8 cellular contexts compared by ENCODE assay signal in the genomic region with DNA sequence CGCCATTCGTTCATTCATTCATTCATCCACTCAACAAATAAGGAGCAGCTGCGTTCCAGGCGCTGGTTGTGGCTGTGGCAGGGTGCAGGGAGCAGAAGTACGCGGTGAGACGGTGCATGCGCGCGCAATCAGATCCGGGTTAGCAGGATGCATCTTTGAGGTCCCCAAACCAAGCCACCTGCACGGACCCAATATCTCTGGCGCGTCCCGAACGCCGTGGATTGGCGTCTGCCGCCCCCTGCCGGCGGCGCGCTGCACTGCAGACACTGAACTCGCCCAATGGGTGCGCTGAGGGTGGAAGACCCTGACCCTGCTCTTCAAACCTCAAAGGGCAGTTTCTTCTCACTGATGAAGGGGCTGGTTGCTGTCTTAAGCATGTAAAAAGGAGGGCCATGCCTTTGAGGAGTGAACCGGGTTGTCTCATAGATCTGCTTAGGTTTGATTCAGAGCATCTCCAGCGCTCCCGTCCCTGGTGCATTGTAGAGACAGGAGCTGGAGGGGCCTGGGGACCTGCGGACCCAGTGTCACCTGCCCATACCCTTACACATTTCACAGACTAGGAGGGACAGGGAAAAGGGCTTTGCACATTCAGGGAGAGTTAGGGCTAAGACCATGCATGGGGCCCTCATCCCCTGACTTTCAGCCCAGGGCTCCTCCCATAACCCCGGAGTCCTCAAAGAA.
A peak's percentile ranks its signal among the peaks of the same experiment; 100 is the strongest.
DNase-seq lines count a peak whose midpoint lies in the region; ATAC-seq and TF ChIP-seq lines count a peak whose summit lies in the region.

No MANE protein-coding gene starts in this region.

- TF ChIP-seq RAD21 in liver (IDR thresholded peaks at IDR 0.05), result peak; percentile 85 to 91

- H3K4me3 Mint-ChIP-seq in activated CD4-positive, alpha-beta T cell treated with anti-CD3 and anti-CD28 coated beads for 36 hours, result no peak overlapping the region

- WGBS in liver, result 23% methylated on average over 30 of the region's 30 CpGs

- ATAC-seq in GM19463 (IDR thresholded peaks at IDR 0.05; ENCODE audit: unreplicated experiment), result peak; percentile 71
- ATAC-seq in activated CD4-positive, alpha-beta T cell treated with anti-CD3 and anti-CD28 coated beads for 36 hours, result peak; percentile 88
- no peak for ATAC-seq in HG02840 (IDR thresholded peaks at IDR 0.05; ENCODE audit: low FRiP score, unreplicated experiment)

- H3K27me3 Mint-ChIP-seq in activated CD4-positive, alpha-beta T cell treated with anti-CD3 and anti-CD28 coated beads for 36 hours, result peaks cover 9% of the 10 kb centered on the region

- H3K27ac ChIP-seq in C4-2B (no peak overlapping the region), MM.1S (ENCODE audit: low read length) (no peak overlapping the region), liver (ENCODE audit: low read depth in 1 of 2, low read length in 2 of 2) (no peak overlapping the region)

- intact Hi-C loops in activated CD4-positive, alpha-beta T cell treated with anti-CD3 and anti-CD28 coated beads for 36 hours (cut with DNase I, micrococcal nuclease), result loop anchor here (1.0 to 10.0 kb wide), 2 partner anchors 106 to 595 kb away; no protein-coding TSS in a partner anchor

- H3K9me3 Mint-ChIP-seq in activated CD4-positive, alpha-beta T cell treated with anti-CD3 and anti-CD28 coated beads for 36 hours (ENCODE audit: low read depth), result no peaks in the 10 kb centered on the region

- H3K4me1 ChIP-seq in MM.1S (ENCODE audit: low read length) (peaks cover 11% of the 10 kb centered on the region; the same call in 1 of the 2 replicates), liver (ENCODE audit: control insufficient read depth in 4 of 4, insufficient read depth in 4 of 4, low read length in 3 of 4) (no peaks in the 10 kb centered on the region)

- POLR2A ChIA-PET in activated CD4-positive, alpha-beta T cell treated with anti-CD3 and anti-CD28 coated beads for 36 hours (lab: Charles Lee), result no interaction called here

- H2AFZ ChIP-seq in MM.1S (ENCODE audit: low read length), result peak overlapping the region; percentile 69

- DNase-seq in MM.1S, result peak; percentile 86
- DNase-seq in activated CD4-positive, alpha-beta T cell treated with anti-CD3 and anti-CD28 coated beads for 36 hours, result peak; percentile 84
- DNase-seq in cerebellum (ENCODE audit: low spot score), result peak; percentile 77
- peak; percentile 54 to 73 (median 58) for DNase-seq in stimulated activated CD4-positive, alpha-beta T cell treated with anti-CD3 and anti-CD28 coated beads, TNF-alpha, amount 100 ng/mL, for 24 hours (ENCODE audit: low read depth in 3 of 3)

- H3K36me3 ChIP-seq in MM.1S (replicated peaks; ENCODE audit: insufficient read depth, low read length) (no peaks in the 10 kb centered on the region), liver (ENCODE audit: control insufficient read depth in 4 of 4, insufficient read depth in 3 of 4, low read depth in 1 of 4, low read length in 3 of 4) (no peaks in the 10 kb centered on the region)

- H3K4me3 ChIP-seq in MM.1S (ENCODE audit: low read length) (peak overlapping the region; percentile 57), liver (ENCODE audit: low read depth in 1 of 3, low read length in 3 of 3) (no peak overlapping the region)

- H3K36me3 Mint-ChIP-seq in activated CD4-positive, alpha-beta T cell treated with anti-CD3 and anti-CD28 coated beads for 36 hours (ENCODE audit: low read depth), result no peaks in the 10 kb centered on the region

- no peak overlapping the region for H3K27ac Mint-ChIP-seq in activated CD4-positive, alpha-beta T cell treated with anti-CD3 and anti-CD28 coated beads for 36 hours

- H3K27me3 ChIP-seq in MM.1S (replicated peaks; ENCODE audit: insufficient read depth, low read length), result no peaks in the 10 kb centered on the region
- peaks cover 0 to 3% (median 0%) of the 10 kb centered on the region in 4 donors for H3K27me3 ChIP-seq in liver (ENCODE audit: control insufficient read depth in 4 of 4, insufficient read depth in 4 of 4, low read length in 3 of 4)

- CTCF ChIA-PET in activated CD4-positive, alpha-beta T cell treated with anti-CD3 and anti-CD28 coated beads for 36 hours (lab: Charles Lee), result interaction anchor here (0.6 to 4.6 kb wide), 20 partner anchors 9 to 1966 kb away, joined by 3 to 70 read pairs (median 4); a partner anchor contains a TSS

- no peaks in the 10 kb centered on the region for H3K4me1 Mint-ChIP-seq in activated CD4-positive, alpha-beta T cell treated with anti-CD3 and anti-CD28 coated beads for 36 hours

- no peaks in the 10 kb centered on the region for H3K9me2 ChIP-seq in MM.1S (replicated peaks; ENCODE audit: insufficient read depth, low read length)

- H3K9ac ChIP-seq in MM.1S (ENCODE audit: low read length) (peak overlapping the region; percentile 28; the same call in 1 of the 2 replicates), liver (ENCODE audit: low read depth in 1 of 2, low read length in 2 of 2) (no peak overlapping the region)

- H3K9me3 ChIP-seq in MM.1S (replicated peaks; ENCODE audit: insufficient read depth, low read length) (no peaks in the 10 kb centered on the region), liver (ENCODE audit: control insufficient read depth in 4 of 4, low read length in 3 of 4) (no peaks in the 10 kb centered on the region)

- H4K20me1 ChIP-seq in MM.1S (ENCODE audit: insufficient read depth, low read length), result no peaks in the 10 kb centered on the region

- H3F3A ChIP-seq in MM.1S (ENCODE audit: insufficient read depth, low read length), result no peaks in the 10 kb centered on the region

- peak overlapping the region; percentile 69 for H3K4me2 ChIP-seq in MM.1S (ENCODE audit: low read depth, low read length)

- H3K79me2 ChIP-seq in MM.1S (ENCODE audit: low read length), result no peaks in the 10 kb centered on the region

- peak; percentile 99 for TF ChIP-seq CTCF in C4-2B (conservative IDR thresholded peaks at IDR 0.05)
- peak; percentile 99 for TF ChIP-seq CTCF in MM.1S (IDR thresholded peaks at IDR 0.05; ENCODE audit: low read length)
- peak; percentile 90 for TF ChIP-seq CTCF in liver (IDR thresholded peaks at IDR 0.05; ENCODE audit: low read depth, low read length, missing input control)

TF ChIP-seq in liver, 16 proteins besides CTCF, POLR2A, EP300 and RAD21:
- no peak for TF ChIP-seq YY1 (IDR thresholded peaks at IDR 0.05)
- TF ChIP-seq RXRA (IDR thresholded peaks at IDR 0.05), result no peak
- no peak for TF ChIP-seq FOXA2 (IDR thresholded peaks at IDR 0.05)
- TF ChIP-seq, protein P1, sequence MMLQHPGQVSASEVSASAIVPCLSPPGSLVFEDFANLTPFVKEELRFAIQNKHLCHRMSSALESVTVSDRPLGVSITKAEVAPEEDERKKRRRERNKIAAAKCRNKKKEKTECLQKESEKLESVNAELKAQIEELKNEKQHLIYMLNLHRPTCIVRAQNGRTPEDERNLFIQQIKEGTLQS (IDR thresholded peaks at IDR 0.05), result no peak
- TF ChIP-seq, protein P2, sequence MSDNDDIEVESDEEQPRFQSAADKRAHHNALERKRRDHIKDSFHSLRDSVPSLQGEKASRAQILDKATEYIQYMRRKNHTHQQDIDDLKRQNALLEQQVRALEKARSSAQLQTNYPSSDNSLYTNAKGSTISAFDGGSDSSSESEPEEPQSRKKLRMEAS (IDR thresholded peaks at IDR 0.05), result no peak
- TF ChIP-seq SP1 (IDR thresholded peaks at IDR 0.05), result no peak
- TF ChIP-seq HNF4A (conservative IDR thresholded peaks at IDR 0.05), result no peak
- TF ChIP-seq, protein P3, sequence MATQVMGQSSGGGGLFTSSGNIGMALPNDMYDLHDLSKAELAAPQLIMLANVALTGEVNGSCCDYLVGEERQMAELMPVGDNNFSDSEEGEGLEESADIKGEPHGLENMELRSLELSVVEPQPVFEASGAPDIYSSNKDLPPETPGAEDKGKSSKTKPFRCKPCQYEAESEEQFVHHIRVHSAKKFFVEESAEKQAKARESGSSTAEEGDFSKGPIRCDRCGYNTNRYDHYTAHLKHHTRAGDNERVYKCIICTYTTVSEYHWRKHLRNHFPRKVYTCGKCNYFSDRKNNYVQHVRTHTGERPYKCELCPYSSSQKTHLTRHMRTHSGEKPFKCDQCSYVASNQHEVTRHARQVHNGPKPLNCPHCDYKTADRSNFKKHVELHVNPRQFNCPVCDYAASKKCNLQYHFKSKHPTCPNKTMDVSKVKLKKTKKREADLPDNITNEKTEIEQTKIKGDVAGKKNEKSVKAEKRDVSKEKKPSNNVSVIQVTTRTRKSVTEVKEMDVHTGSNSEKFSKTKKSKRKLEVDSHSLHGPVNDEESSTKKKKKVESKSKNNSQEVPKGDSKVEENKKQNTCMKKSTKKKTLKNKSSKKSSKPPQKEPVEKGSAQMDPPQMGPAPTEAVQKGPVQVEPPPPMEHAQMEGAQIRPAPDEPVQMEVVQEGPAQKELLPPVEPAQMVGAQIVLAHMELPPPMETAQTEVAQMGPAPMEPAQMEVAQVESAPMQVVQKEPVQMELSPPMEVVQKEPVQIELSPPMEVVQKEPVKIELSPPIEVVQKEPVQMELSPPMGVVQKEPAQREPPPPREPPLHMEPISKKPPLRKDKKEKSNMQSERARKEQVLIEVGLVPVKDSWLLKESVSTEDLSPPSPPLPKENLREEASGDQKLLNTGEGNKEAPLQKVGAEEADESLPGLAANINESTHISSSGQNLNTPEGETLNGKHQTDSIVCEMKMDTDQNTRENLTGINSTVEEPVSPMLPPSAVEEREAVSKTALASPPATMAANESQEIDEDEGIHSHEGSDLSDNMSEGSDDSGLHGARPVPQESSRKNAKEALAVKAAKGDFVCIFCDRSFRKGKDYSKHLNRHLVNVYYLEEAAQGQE (IDR thresholded peaks at IDR 0.05), result no peak
- TF ChIP-seq TAF1 (conservative IDR thresholded peaks at IDR 0.05), result no peak
- TF ChIP-seq GABPA (IDR thresholded peaks at IDR 0.05 in 1 of 2, conservative IDR thresholded peaks at IDR 0.05 in 1 of 2), result no peak
- no peak for TF ChIP-seq NR2F2 (IDR thresholded peaks at IDR 0.05)
- TF ChIP-seq JUND (IDR thresholded peaks at IDR 0.05), result no peak
TF ChIP-seq in liver: peak in this region for 0.
